ENCODE assay signal across 11 cellular contexts in genomic region chr7:76598582-76599282, GRCh38. TPM values are rescaled to one million over a fixed set of nuclear protein-coding genes. Genes with fewer than 3 reads are reported as not detected.
A peak's percentile ranks its signal among the peaks of the same experiment; 100 is the strongest.
DNase-seq lines count a peak whose midpoint lies in the region; ATAC-seq, FAIRE-seq and TF ChIP-seq lines count a peak whose summit lies in the region.
"Not testable (repeated sequence)": the region's sequence is repeated elsewhere in the genome, so short reads cannot be mapped to it uniquely, and the experiment has no call there.
"Had no signal": no experiment of that assay in that cellular context is flagged by ENCODE, and none has a peak within 500 bp of the region (broad histone marks: within the 10 kb centered on the region; RNA-seq: fewer than 3 reads in every experiment).

No MANE protein-coding gene starts in this region.

- H3K27ac Mint-ChIP-seq in T-helper 2 cell treated with Interferon-gamma antibody and Interleukin-4, amounts not matched to agents 5 μg/mL and 100 μg/mL, for 36 hours: peak overlapping the region; percentile 65
- peak overlapping the region; percentile 71 for H3K27ac Mint-ChIP-seq in activated naive CD4-positive, alpha-beta T cell treated with anti-CD3 and anti-CD28 coated beads for 36 hours

- DNase-seq in DMS 273 treated with DMSO at 0.1 percent for 48 hours (lab: John Stamatoyannopoulos, UW) (peak; percentile 22), NB4 (ENCODE audit: low read depth) (peak; percentile 8)
- not testable (repeated sequence) for DNase-seq in PC-9; T-helper 2 cell treated with Interferon-gamma antibody and Interleukin-4, amounts not matched to agents 5 μg/mL and 100 μg/mL, for 36 hours (ENCODE audit: low spot score); activated naive CD4-positive, alpha-beta T cell treated with anti-CD3 and anti-CD28 coated beads for 36 hours; K562 (ENCODE audit: extremely low read depth in 1 of 4, low spot score in 3 of 4); psoas muscle

- H3K4me2 ChIP-seq in PC-9; K562 (ENCODE audit: insufficient read depth, low read length): not testable (repeated sequence)

- peaks cover 18% of the 10 kb centered on the region; the same call in 1 of the 2 replicates for H3F3A ChIP-seq in PC-9 (ENCODE audit: insufficient read depth, low read depth)

- CTCF ChIA-PET in PC-9 (lab: Charles Lee); activated naive CD4-positive, alpha-beta T cell treated with anti-CD3 and anti-CD28 coated beads for 36 hours (lab: Charles Lee); K562 (lab: Yijun Ruan, JAX; ENCODE audit: low intra/inter-chr PET ratio): not testable (repeated sequence)

- not testable (repeated sequence) for FAIRE-seq in K562 (lab: Jason Lieb, UNC)

- TF ChIP-seq EP300 in K562 (IDR thresholded peaks at IDR 0.05; ENCODE audit: low read length): not testable (repeated sequence)

- intact Hi-C loops in PC-9 (cut with micrococcal nuclease; ENCODE audit: unreplicated experiment); activated naive CD4-positive, alpha-beta T cell treated with anti-CD3 and anti-CD28 coated beads for 36 hours (cut with micrococcal nuclease); K562 (cut with micrococcal nuclease); psoas muscle (cut with DNase I): not testable (repeated sequence)

- POLR2A ChIA-PET in PC-9 (lab: Charles Lee; ENCODE audit: unreplicated experiment); K562 (lab: Yijun Ruan, JAX): not testable (repeated sequence)

- H3K36me3 Mint-ChIP-seq in T-helper 2 cell treated with Interferon-gamma antibody and Interleukin-4, amounts not matched to agents 5 μg/mL and 100 μg/mL, for 36 hours (ENCODE audit: low read depth): peaks cover 12% of the 10 kb centered on the region
- not testable (repeated sequence) for H3K36me3 Mint-ChIP-seq in activated naive CD4-positive, alpha-beta T cell treated with anti-CD3 and anti-CD28 coated beads for 36 hours (ENCODE audit: low read depth)

- not testable (repeated sequence) for H3K79me2 ChIP-seq in PC-9 (ENCODE audit: low read depth); K562 (ENCODE audit: control insufficient read depth, insufficient read depth, low read length)

- H3K4me1 Mint-ChIP-seq in T-helper 2 cell treated with Interferon-gamma antibody and Interleukin-4, amounts not matched to agents 5 μg/mL and 100 μg/mL, for 36 hours (ENCODE audit: low read depth): peaks cover 42% of the 10 kb centered on the region
- H3K4me1 Mint-ChIP-seq in activated naive CD4-positive, alpha-beta T cell treated with anti-CD3 and anti-CD28 coated beads for 36 hours (ENCODE audit: low read depth): peaks cover 32% of the 10 kb centered on the region

- H3K9ac ChIP-seq in K562 (ENCODE audit: insufficient read depth in 1 of 2, low read depth in 2 of 2, low read length in 2 of 2): not testable (repeated sequence)

- not testable (repeated sequence) for H3K9me3 Mint-ChIP-seq in T-helper 2 cell treated with Interferon-gamma antibody and Interleukin-4, amounts not matched to agents 5 μg/mL and 100 μg/mL, for 36 hours; activated naive CD4-positive, alpha-beta T cell treated with anti-CD3 and anti-CD28 coated beads for 36 hours

- H3K27ac ChIP-seq in PC-9: peak overlapping the region; percentile 58; the same call in 1 of the 2 replicates
- H3K27ac ChIP-seq in K562 (ENCODE audit: extremely low read depth, low read depth, low read length): not testable (repeated sequence)
- peak overlapping the region; percentile 4 for H3K27ac ChIP-seq in psoas muscle

- H3K27me3 Mint-ChIP-seq in T-helper 2 cell treated with Interferon-gamma antibody and Interleukin-4, amounts not matched to agents 5 μg/mL and 100 μg/mL, for 36 hours (ENCODE audit: low read depth); activated naive CD4-positive, alpha-beta T cell treated with anti-CD3 and anti-CD28 coated beads for 36 hours (ENCODE audit: low read depth): not testable (repeated sequence)

- not testable (repeated sequence) for TF ChIP-seq CTCF in NB4 (IDR thresholded peaks at IDR 0.05; ENCODE audit: low read depth, low read length); PC-9 (conservative IDR thresholded peaks at IDR 0.05); K562 (IDR thresholded peaks at IDR 0.05 in 2 of 3, conservative IDR thresholded peaks at IDR 0.05 in 1 of 3; ENCODE audit: insufficient read depth in 2 of 3, low read depth in 1 of 3, low read length in 3 of 3); psoas muscle (IDR thresholded peaks at IDR 0.05)

- not testable (repeated sequence) for H3K9me3 ChIP-seq in PC-9 (ENCODE audit: insufficient read depth, low read depth); K562 (replicated peaks; ENCODE audit: control insufficient read depth, insufficient read depth, low read depth, low read length); psoas muscle

- not testable (repeated sequence) for BruUV-seq in PC-9 (replicated peaks; lab: Mats Ljungman, UMichigan); K562 (replicated peaks; lab: Mats Ljungman, UMichigan)

- in situ Hi-C loops in K562 (cut with MboI): not testable (repeated sequence)

- not testable (repeated sequence) for H3K9me2 ChIP-seq in PC-9 (ENCODE audit: insufficient read depth)

- peak; percentile 70 for ATAC-seq in K562
- ATAC-seq in psoas muscle: peak in 1 of 4 donors; percentile 53

- not testable (repeated sequence) for TF ChIP-seq POLR2A in NB4 (IDR thresholded peaks at IDR 0.05; ENCODE audit: extremely low read depth, insufficient read length); K562 (conservative IDR thresholded peaks at IDR 0.05)

- H2AFZ ChIP-seq in PC-9; K562 (ENCODE audit: low read depth, low read length): not testable (repeated sequence)

- not testable (repeated sequence) for H3K4me3 Mint-ChIP-seq in T-helper 2 cell treated with Interferon-gamma antibody and Interleukin-4, amounts not matched to agents 5 μg/mL and 100 μg/mL, for 36 hours; activated naive CD4-positive, alpha-beta T cell treated with anti-CD3 and anti-CD28 coated beads for 36 hours

- TF ChIP-seq RAD21 in K562 (CRISPR knock-in tag; conservative IDR thresholded peaks at IDR 0.05 in 1 of 2, IDR thresholded peaks at IDR 0.05 in 1 of 2): not testable (repeated sequence)

- not testable (repeated sequence) for H4K20me1 ChIP-seq in PC-9 (ENCODE audit: insufficient read depth); K562 (replicated peaks; ENCODE audit: control insufficient read depth, insufficient read depth, low read length)

- H3K4me3 ChIP-seq in NB4 (ENCODE audit: low read depth, low read length); PC-9; K562; psoas muscle: not testable (repeated sequence)

- not testable (repeated sequence) for H3K9me1 ChIP-seq in K562 (ENCODE audit: control insufficient read depth, insufficient read depth, low read length)

- not testable (repeated sequence) for H3K36me3 ChIP-seq in PC-9 (ENCODE audit: low read depth); K562 (ENCODE audit: control insufficient read depth, insufficient read depth, low read length); psoas muscle (ENCODE audit: insufficient read depth in 1 of 2, low read depth in 1 of 2)

- H3K27me3 ChIP-seq in PC-9 (ENCODE audit: insufficient read depth, low read depth); K562 (ENCODE audit: control insufficient read depth in 2 of 2, insufficient read depth in 2 of 2, low read length in 2 of 2); psoas muscle (ENCODE audit: insufficient read depth in 3 of 3, low read length in 2 of 3): not testable (repeated sequence)

- H3K4me1 ChIP-seq in PC-9 (replicated peaks; ENCODE audit: insufficient read depth): peaks cover 17% of the 10 kb centered on the region
- not testable (repeated sequence) for H3K4me1 ChIP-seq in K562 (replicated peaks in 1 of 2; ENCODE audit: control insufficient read depth in 2 of 2, insufficient read depth in 2 of 2, low read length in 2 of 2); psoas muscle

RNA-seq across cellular contexts. Expression of gene POMZP3, which starts 28.3 kb away (rescaled TPM):
- total RNA-seq in PC-9 (2021): 12.0 and 14.7 TPM in 2 replicates
- 10 to 100 TPM; 34.4 to 38.7 TPM for total RNA-seq in activated naive CD4-positive, alpha-beta T cell treated with anti-CD3 and anti-CD28 coated beads for 36 hours
- total RNA-seq in K562 (2011; cell fraction: chromatin; rRNA removed; ENCODE audit: low replicate concordance): 14.2 and 28.7 TPM in 2 replicates
- total RNA-seq in K562 (2011; cell fraction: nucleolus; rRNA removed): 21.8 and 25.5 TPM in 2 replicates
- 19.4 and 23.0 TPM in 2 replicates for total RNA-seq in K562 (2011; cell fraction: nucleoplasm; rRNA removed)
- 5.4 and 5.7 TPM in 2 replicates for total RNA-seq in K562 (2014; rRNA removed)
- 3.8 and 4.5 TPM in 2 replicates for total RNA-seq in K562 (2014; rRNA removed; fragmentation: Illumina TruSeq; extraction: Trizol)
- total RNA-seq in K562 (2015; rRNA removed; fragmentation: Illumina TruSeq; extraction: Trizol): 4.0 and 4.9 TPM in 2 replicates
- 13.4 and 15.8 TPM in 2 replicates for total RNA-seq in K562 (2021)
- polyA plus RNA-seq in K562 (2011; rRNA removed): 3.7 and 6.4 TPM in 2 replicates
- polyA plus RNA-seq in K562 (2011; cell fraction: cytosol; rRNA removed): 4.4 and 6.1 TPM in 2 replicates
- 4.6 and 9.7 TPM in 2 replicates for polyA plus RNA-seq in K562 (2011; cell fraction: nucleus; rRNA removed)
- 9.8 and 16.9 TPM in 2 replicates for polyA plus RNA-seq in K562 (2012)
- 8.2 and 8.8 TPM in 2 replicates for polyA plus RNA-seq in K562 (2014; fragmentation: Illumina TruSeq; extraction: Trizol)
- polyA plus RNA-seq in K562 (2014; fragmentation: Nextera tagmentation; extraction: Ambion mirVana): 1 to 10 TPM; 2.3 to 3.2 TPM
- 4.6 and 7.6 TPM in 2 replicates for polyA plus RNA-seq in K562 (2014; rRNA removed)
- 4.8 and 6.7 TPM in 2 replicates for polyA minus RNA-seq in K562 (2011; rRNA and poly(A)+ RNA removed)
- 3.9 and 7.2 TPM in 2 replicates for polyA minus RNA-seq in K562 (2011; cell fraction: cytosol; rRNA and poly(A)+ RNA removed)
- 7.7 and 10.9 TPM in 2 replicates for polyA minus RNA-seq in K562 (2011; cell fraction: nucleus; rRNA and poly(A)+ RNA removed)
- total RNA-seq in psoas muscle: 10 to 100 TPM in 2 of 4 donors, 1 to 10 TPM in 2; 3.5 to 30.5 (median 13.7) TPM
- 10 to 100 TPM in 2 of 3 donors, 1 to 10 TPM in 1; 3.7 to 19.1 (median 10.3) TPM for polyA plus RNA-seq in psoas muscle

RNA-seq across cellular contexts. Expression of gene SPDYE16, which starts 55.6 kb away (rescaled TPM):
- total RNA-seq in PC-9 (2021): not detected in 2 replicates
- total RNA-seq in activated naive CD4-positive, alpha-beta T cell treated with anti-CD3 and anti-CD28 coated beads for 36 hours: under 1 TPM in 1 of 2 experiments, not detected in 1; 0.12 TPM
- 0.28 and 0.77 TPM in 2 replicates for total RNA-seq in K562 (2011; cell fraction: chromatin; rRNA removed; ENCODE audit: low replicate concordance)
- 0.39 TPM in 1 of 2 replicates, not detected in the other for total RNA-seq in K562 (2011; cell fraction: nucleolus; rRNA removed)
- total RNA-seq in K562 (2011; cell fraction: nucleoplasm; rRNA removed): 0.22 TPM in 1 of 2 replicates, not detected in the other
- not detected in 2 replicates for total RNA-seq in K562 (2014; rRNA removed)
- not detected in 2 replicates for total RNA-seq in K562 (2014; rRNA removed; fragmentation: Illumina TruSeq; extraction: Trizol)
- total RNA-seq in K562 (2015; rRNA removed; fragmentation: Illumina TruSeq; extraction: Trizol): not detected in 2 replicates
- 0.13 TPM in 1 of 2 replicates, not detected in the other for total RNA-seq in K562 (2021)
- 0.04 TPM in 1 of 2 replicates, not detected in the other for polyA plus RNA-seq in K562 (2011; rRNA removed)
- polyA plus RNA-seq in K562 (2011; cell fraction: cytosol; rRNA removed): not detected in 2 replicates
- polyA plus RNA-seq in K562 (2011; cell fraction: nucleus; rRNA removed): 0.03 and 0.17 TPM in 2 replicates
- 0.20 and 0.46 TPM in 2 replicates for polyA plus RNA-seq in K562 (2012)
- 0.06 TPM in 2 replicates for polyA plus RNA-seq in K562 (2014; fragmentation: Illumina TruSeq; extraction: Trizol)
- polyA plus RNA-seq in K562 (2014; fragmentation: Nextera tagmentation; extraction: Ambion mirVana): under 1 TPM; 0.04 to 0.06 TPM
- polyA plus RNA-seq in K562 (2014; rRNA removed): not detected in 2 replicates
- 0.15 TPM in 1 of 2 replicates, not detected in the other for polyA minus RNA-seq in K562 (2011; rRNA and poly(A)+ RNA removed)
- not detected in 2 replicates for polyA minus RNA-seq in K562 (2011; cell fraction: cytosol; rRNA and poly(A)+ RNA removed)
- 0.27 TPM in 1 of 2 replicates, not detected in the other for polyA minus RNA-seq in K562 (2011; cell fraction: nucleus; rRNA and poly(A)+ RNA removed)
- under 1 TPM in 3 of 4 donors, not detected in 1; 0.40 to 0.60 (median 0.44) TPM for total RNA-seq in psoas muscle
- under 1 TPM; 0.04 to 0.13 (median 0.10) TPM for polyA plus RNA-seq in psoas muscle
- total RNA-seq: IMR-90, SJSA1 had no signal
- polyA plus RNA-seq: AG04450, CD14-positive monocyte, IMR-90 had no signal
